Comparison of ENCODE assay signal across 1 cellular context in the genomic region with DNA sequence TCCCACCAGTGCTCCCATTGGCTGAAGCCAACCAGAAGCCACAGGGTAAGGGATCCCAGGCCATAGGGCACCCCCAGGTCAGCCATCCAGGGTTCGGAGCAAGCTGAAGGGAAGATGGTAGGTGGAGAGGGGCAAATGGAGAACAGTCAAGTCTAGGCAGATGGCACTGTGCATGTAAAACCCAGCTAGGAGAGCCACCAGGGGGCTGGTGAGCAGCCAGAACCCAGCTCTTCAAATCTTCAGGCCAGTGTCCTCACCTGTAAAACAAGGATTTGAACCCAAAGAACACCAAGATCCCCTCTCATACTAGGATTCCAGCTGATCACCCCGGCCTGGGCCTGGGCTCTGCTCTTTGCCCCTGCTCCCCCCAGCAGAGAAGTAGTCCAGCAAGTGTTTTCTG.
TF ChIP-seq lines count a peak whose summit lies in the region.

No MANE protein-coding gene starts in this region.

TF ChIP-seq in GM23338, 12 proteins besides CTCF, POLR2A, EP300 and RAD21 (continued from another document):
- TF ChIP-seq, protein P1, sequence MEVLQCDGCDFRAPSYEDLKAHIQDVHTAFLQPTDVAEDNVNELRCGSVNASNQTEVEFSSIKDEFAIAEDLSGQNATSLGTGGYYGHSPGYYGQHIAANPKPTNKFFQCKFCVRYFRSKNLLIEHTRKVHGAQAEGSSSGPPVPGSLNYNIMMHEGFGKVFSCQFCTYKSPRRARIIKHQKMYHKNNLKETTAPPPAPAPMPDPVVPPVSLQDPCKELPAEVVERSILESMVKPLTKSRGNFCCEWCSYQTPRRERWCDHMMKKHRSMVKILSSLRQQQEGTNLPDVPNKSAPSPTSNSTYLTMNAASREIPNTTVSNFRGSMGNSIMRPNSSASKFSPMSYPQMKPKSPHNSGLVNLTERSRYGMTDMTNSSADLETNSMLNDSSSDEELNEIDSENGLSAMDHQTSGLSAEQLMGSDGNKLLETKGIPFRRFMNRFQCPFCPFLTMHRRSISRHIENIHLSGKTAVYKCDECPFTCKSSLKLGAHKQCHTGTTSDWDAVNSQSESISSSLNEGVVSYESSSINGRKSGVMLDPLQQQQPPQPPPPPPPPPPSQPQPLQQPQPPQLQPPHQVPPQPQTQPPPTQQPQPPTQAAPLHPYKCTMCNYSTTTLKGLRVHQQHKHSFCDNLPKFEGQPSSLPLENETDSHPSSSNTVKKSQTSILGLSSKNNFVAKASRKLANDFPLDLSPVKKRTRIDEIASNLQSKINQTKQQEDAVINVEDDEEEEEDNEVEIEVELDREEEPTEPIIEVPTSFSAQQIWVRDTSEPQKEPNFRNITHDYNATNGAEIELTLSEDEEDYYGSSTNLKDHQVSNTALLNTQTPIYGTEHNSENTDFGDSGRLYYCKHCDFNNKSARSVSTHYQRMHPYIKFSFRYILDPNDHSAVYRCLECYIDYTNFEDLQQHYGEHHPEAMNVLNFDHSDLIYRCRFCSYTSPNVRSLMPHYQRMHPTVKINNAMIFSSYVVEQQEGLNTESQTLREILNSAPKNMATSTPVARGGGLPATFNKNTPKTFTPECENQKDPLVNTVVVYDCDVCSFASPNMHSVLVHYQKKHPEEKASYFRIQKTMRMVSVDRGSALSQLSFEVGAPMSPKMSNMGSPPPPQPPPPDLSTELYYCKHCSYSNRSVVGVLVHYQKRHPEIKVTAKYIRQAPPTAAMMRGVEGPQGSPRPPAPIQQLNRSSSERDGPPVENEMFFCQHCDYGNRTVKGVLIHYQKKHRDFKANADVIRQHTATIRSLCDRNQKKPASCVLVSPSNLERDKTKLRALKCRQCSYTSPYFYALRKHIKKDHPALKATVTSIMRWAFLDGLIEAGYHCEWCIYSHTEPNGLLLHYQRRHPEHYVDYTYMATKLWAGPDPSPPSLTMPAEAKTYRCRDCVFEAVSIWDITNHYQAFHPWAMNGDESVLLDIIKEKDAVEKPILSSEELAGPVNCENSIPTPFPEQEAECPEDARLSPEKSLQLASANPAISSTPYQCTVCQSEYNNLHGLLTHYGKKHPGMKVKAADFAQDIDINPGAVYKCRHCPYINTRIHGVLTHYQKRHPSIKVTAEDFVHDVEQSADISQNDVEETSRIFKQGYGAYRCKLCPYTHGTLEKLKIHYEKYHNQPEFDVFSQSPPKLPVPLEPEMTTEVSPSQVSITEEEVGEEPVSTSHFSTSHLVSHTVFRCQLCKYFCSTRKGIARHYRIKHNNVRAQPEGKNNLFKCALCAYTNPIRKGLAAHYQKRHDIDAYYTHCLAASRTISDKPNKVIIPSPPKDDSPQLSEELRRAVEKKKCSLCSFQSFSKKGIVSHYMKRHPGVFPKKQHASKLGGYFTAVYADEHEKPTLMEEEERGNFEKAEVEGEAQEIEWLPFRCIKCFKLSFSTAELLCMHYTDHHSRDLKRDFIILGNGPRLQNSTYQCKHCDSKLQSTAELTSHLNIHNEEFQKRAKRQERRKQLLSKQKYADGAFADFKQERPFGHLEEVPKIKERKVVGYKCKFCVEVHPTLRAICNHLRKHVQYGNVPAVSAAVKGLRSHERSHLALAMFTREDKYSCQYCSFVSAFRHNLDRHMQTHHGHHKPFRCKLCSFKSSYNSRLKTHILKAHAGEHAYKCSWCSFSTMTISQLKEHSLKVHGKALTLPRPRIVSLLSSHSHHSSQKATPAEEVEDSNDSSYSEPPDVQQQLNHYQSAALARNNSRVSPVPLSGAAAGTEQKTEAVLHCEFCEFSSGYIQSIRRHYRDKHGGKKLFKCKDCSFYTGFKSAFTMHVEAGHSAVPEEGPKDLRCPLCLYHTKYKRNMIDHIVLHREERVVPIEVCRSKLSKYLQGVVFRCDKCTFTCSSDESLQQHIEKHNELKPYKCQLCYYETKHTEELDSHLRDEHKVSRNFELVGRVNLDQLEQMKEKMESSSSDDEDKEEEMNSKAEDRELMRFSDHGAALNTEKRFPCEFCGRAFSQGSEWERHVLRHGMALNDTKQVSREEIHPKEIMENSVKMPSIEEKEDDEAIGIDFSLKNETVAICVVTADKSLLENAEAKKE (CRISPR knock-in tag; IDR thresholded peaks at IDR 0.05) = no peak
- no peak for TF ChIP-seq EZH2phosphoT487 (IDR thresholded peaks at IDR 0.05; ENCODE audit: unreplicated experiment)
- TF ChIP-seq, protein P2, sequence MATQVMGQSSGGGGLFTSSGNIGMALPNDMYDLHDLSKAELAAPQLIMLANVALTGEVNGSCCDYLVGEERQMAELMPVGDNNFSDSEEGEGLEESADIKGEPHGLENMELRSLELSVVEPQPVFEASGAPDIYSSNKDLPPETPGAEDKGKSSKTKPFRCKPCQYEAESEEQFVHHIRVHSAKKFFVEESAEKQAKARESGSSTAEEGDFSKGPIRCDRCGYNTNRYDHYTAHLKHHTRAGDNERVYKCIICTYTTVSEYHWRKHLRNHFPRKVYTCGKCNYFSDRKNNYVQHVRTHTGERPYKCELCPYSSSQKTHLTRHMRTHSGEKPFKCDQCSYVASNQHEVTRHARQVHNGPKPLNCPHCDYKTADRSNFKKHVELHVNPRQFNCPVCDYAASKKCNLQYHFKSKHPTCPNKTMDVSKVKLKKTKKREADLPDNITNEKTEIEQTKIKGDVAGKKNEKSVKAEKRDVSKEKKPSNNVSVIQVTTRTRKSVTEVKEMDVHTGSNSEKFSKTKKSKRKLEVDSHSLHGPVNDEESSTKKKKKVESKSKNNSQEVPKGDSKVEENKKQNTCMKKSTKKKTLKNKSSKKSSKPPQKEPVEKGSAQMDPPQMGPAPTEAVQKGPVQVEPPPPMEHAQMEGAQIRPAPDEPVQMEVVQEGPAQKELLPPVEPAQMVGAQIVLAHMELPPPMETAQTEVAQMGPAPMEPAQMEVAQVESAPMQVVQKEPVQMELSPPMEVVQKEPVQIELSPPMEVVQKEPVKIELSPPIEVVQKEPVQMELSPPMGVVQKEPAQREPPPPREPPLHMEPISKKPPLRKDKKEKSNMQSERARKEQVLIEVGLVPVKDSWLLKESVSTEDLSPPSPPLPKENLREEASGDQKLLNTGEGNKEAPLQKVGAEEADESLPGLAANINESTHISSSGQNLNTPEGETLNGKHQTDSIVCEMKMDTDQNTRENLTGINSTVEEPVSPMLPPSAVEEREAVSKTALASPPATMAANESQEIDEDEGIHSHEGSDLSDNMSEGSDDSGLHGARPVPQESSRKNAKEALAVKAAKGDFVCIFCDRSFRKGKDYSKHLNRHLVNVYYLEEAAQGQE (IDR thresholded peaks at IDR 0.05; ENCODE audit: unreplicated experiment) = no peak
- no peak for TF ChIP-seq STAT1 (IDR thresholded peaks at IDR 0.05; ENCODE audit: unreplicated experiment)
- TF ChIP-seq, protein P3, sequence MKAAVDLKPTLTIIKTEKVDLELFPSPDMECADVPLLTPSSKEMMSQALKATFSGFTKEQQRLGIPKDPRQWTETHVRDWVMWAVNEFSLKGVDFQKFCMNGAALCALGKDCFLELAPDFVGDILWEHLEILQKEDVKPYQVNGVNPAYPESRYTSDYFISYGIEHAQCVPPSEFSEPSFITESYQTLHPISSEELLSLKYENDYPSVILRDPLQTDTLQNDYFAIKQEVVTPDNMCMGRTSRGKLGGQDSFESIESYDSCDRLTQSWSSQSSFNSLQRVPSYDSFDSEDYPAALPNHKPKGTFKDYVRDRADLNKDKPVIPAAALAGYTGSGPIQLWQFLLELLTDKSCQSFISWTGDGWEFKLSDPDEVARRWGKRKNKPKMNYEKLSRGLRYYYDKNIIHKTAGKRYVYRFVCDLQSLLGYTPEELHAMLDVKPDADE (IDR thresholded peaks at IDR 0.05) = no peak
- no peak for TF ChIP-seq POLR2AphosphoS5 (IDR thresholded peaks at IDR 0.05; ENCODE audit: low read depth)
- TF ChIP-seq JUNB (IDR thresholded peaks at IDR 0.05; ENCODE audit: unreplicated experiment) = no peak
- TF ChIP-seq EZH2 (IDR thresholded peaks at IDR 0.05; ENCODE audit: low read depth, unreplicated experiment) = no peak
- TF ChIP-seq NANOG (IDR thresholded peaks at IDR 0.05; ENCODE audit: borderline replicate concordance) = no peak
- TF ChIP-seq ZNF331 (CRISPR knock-in tag; IDR thresholded peaks at IDR 0.05; ENCODE audit: low read depth) = no peak
- TF ChIP-seq ZNF114 (CRISPR knock-in tag; IDR thresholded peaks at IDR 0.05) = no peak
TF ChIP-seq in GM23338: peak in this region for 0.
